10 cellular contexts compared by ENCODE assay signal in the genomic region with DNA sequence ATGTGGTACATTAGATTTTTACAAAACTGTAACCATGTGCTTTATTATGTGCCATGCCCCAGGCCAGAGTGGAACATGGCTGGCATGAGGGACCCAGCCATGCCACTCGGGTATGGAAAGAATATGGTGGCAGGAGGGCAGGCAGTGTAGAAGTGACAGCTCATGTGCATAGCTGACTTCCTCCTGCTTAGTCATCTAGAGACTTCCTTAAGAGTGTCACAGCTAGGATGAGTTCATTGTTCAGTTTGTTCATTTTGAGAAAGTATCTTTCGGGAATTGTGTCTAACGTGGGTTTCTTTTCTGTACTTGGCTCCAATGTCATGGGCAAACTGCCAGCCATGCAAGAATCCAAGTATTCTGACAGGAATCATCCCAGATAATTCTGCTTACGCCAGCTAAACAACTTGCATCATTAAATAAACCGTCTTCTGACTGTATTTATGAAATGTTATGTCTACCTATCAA.
DNase-seq lines count a peak whose midpoint lies in the region; ATAC-seq and TF ChIP-seq lines count a peak whose summit lies in the region.
"Had no signal": no experiment of that assay in that cellular context is flagged by ENCODE, and none has a peak within 500 bp of the region (broad histone marks: within the 10 kb centered on the region; RNA-seq: fewer than 3 reads in every experiment).

No MANE protein-coding gene starts in this region.

- H3K4me2 ChIP-seq in PC-3 (ENCODE audit: low read length) (peak overlapping the region; percentile 7; the same call in 1 of the 2 replicates), trophoblast cell (ENCODE audit: low read length) (no peak overlapping the region)

- no peak overlapping the region for H4K91ac ChIP-seq in trophoblast cell (ENCODE audit: low read depth, low read length)

- H4K12ac ChIP-seq in trophoblast cell (ENCODE audit: low read depth, low read length): no peak overlapping the region

- H3K9ac ChIP-seq in PC-3 (ENCODE audit: low read length): no peak overlapping the region
- H3K9ac ChIP-seq in trophoblast cell (ENCODE audit: low read length): no peak overlapping the region
- H3K9ac ChIP-seq in endodermal cell (ENCODE audit: extremely low read depth, low read length, poor library complexity, severe bottlenecking): no peak overlapping the region

- H3K9me3 ChIP-seq in PC-3 (ENCODE audit: low read length): no peaks in the 10 kb centered on the region
- no peaks in the 10 kb centered on the region for H3K9me3 ChIP-seq in trophoblast cell (ENCODE audit: insufficient read depth, low read depth, low read length)
- H3K9me3 ChIP-seq in endodermal cell (ENCODE audit: control insufficient read depth, low read length): no peaks in the 10 kb centered on the region

- no peaks in the 10 kb centered on the region for H3K27me3 Mint-ChIP-seq in activated naive CD4-positive, alpha-beta T cell treated with anti-CD3 and anti-CD28 coated beads for 36 hours (ENCODE audit: low read depth)
- no peaks in the 10 kb centered on the region for H3K27me3 Mint-ChIP-seq in endodermal cell (ENCODE audit: insufficient read depth)

- H2AFZ ChIP-seq in PC-3 (ENCODE audit: low read length) (no peak overlapping the region), trophoblast cell (ENCODE audit: insufficient read depth, low read length, poor library complexity) (no peak overlapping the region)

- peak; percentile 59 for DNase-seq in activated naive CD4-positive, alpha-beta T cell treated with anti-CD3 and anti-CD28 coated beads for 36 hours
- DNase-seq in activated naive CD4-positive, alpha-beta T cell (lab: John Stamatoyannopoulos, UW): no peak
- DNase-seq in PC-3: peak; percentile 58
- peak; percentile 79 for DNase-seq in epithelial cell of esophagus (ENCODE audit: low read depth)
- DNase-seq in trophoblast cell: peak; percentile 28 to 62
- DNase-seq in SHP77 (lab: John Stamatoyannopoulos, UW): no peak
- no peak for DNase-seq in endodermal cell
- DNase-seq in amniotic stem cell (lab: John Stamatoyannopoulos, UW): no peak
- DNase-seq: DND-41 had no signal

- H3K9me2 ChIP-seq in PC-3 (replicated peaks; ENCODE audit: low read length): no peaks in the 10 kb centered on the region

- H3K14ac ChIP-seq in trophoblast cell (ENCODE audit: low read length): no peak overlapping the region

- no peak overlapping the region for H3K18ac ChIP-seq in trophoblast cell (ENCODE audit: low read length)

- no CpG with 5 or more reads among the region's 5 CpGs for WGBS in trophoblast cell (ENCODE audit: extremely low coverage, insufficient coverage, insufficient read length)
- WGBS in endodermal cell (ENCODE audit: insufficient coverage in 1 of 2, insufficient read length in 1 of 2), 2 experiments: 93 to 96% methylated on average over 5 of the region's 5 CpGs

- peaks cover 80% of the 10 kb centered on the region for H3K4me1 Mint-ChIP-seq in activated naive CD4-positive, alpha-beta T cell treated with anti-CD3 and anti-CD28 coated beads for 36 hours (ENCODE audit: low read depth)
- H3K4me1 Mint-ChIP-seq in endodermal cell: no peaks in the 10 kb centered on the region

- no peak overlapping the region for H3K23ac ChIP-seq in trophoblast cell (ENCODE audit: low read length)

- H3K4ac ChIP-seq in trophoblast cell (ENCODE audit: low read depth, low read length): no peak overlapping the region

- H2AK5ac ChIP-seq in trophoblast cell (ENCODE audit: low read length): no peak overlapping the region

- H3K27ac Mint-ChIP-seq in activated naive CD4-positive, alpha-beta T cell treated with anti-CD3 and anti-CD28 coated beads for 36 hours: peak overlapping the region; percentile 67
- no peak overlapping the region for H3K27ac Mint-ChIP-seq in endodermal cell

- H2BK120ac ChIP-seq in trophoblast cell (ENCODE audit: insufficient read depth, low read length, poor library complexity): no peak overlapping the region

- POLR2A ChIA-PET in PC-3 (lab: Charles Lee; ENCODE audit: unreplicated experiment): no interaction called here

- H2BK5ac ChIP-seq in trophoblast cell (ENCODE audit: low read depth, low read length, poor library complexity): no peak overlapping the region

- CTCF ChIA-PET in activated naive CD4-positive, alpha-beta T cell treated with anti-CD3 and anti-CD28 coated beads for 36 hours (lab: Charles Lee): interaction anchor here (1.2 to 1.7 kb wide), 2 partner anchors 10 to 24 kb away, joined by 3 to 5 read pairs; no protein-coding TSS in a partner anchor
- CTCF ChIA-PET in PC-3 (lab: Charles Lee): no interaction called here

- H3K27me3 ChIP-seq in PC-3 (ENCODE audit: low read length): no peaks in the 10 kb centered on the region
- H3K27me3 ChIP-seq in trophoblast cell (ENCODE audit: insufficient read depth, low read length): no peaks in the 10 kb centered on the region
- H3K27me3 ChIP-seq in endodermal cell (ENCODE audit: control insufficient read depth, insufficient read depth, low read length, poor library complexity, severe bottlenecking): no peaks in the 10 kb centered on the region

- TF ChIP-seq CTCF in PC-3 (conservative IDR thresholded peaks at IDR 0.05; ENCODE audit: low read depth, low read length) (no peak), epithelial cell of esophagus (IDR thresholded peaks at IDR 0.05; ENCODE audit: insufficient read depth, low read depth, low read length, missing control alignments) (no peak), endodermal cell (conservative IDR thresholded peaks at IDR 0.05) (no peak)

- no peaks in the 10 kb centered on the region for H3F3A ChIP-seq in PC-3 (ENCODE audit: low read length, unreplicated experiment)

- intact Hi-C loops in activated naive CD4-positive, alpha-beta T cell treated with anti-CD3 and anti-CD28 coated beads for 36 hours (cut with micrococcal nuclease): loop anchor here (1.0 to 2.0 kb wide), 5 partner anchors 14 to 872 kb away; no protein-coding TSS in a partner anchor
- intact Hi-C loops in PC-3 (cut with micrococcal nuclease): no loop called here

- no peaks in the 10 kb centered on the region for H4K20me1 ChIP-seq in PC-3 (ENCODE audit: low read length)

- H3K4me3 ChIP-seq in PC-3 (ENCODE audit: low read length) (no peak overlapping the region), epithelial cell of esophagus (ENCODE audit: low read length) (no peak overlapping the region), trophoblast cell (ENCODE audit: low read depth, low read length) (no peak overlapping the region), endodermal cell (ENCODE audit: low read length) (no peak overlapping the region)

- H3K36me3 ChIP-seq in PC-3 (ENCODE audit: low read depth, low read length) (peaks cover 40% of the 10 kb centered on the region), trophoblast cell (ENCODE audit: control insufficient read depth in 1 of 2, insufficient read depth in 2 of 2, low read length in 2 of 2) (peaks cover 12 to 32% of the 10 kb centered on the region in 2 experiments), endodermal cell (ENCODE audit: control insufficient read depth, insufficient read depth, low read length) (peaks cover 61% of the 10 kb centered on the region)

- H3K36me3 Mint-ChIP-seq in activated naive CD4-positive, alpha-beta T cell treated with anti-CD3 and anti-CD28 coated beads for 36 hours (ENCODE audit: low read depth): peaks cover 36% of the 10 kb centered on the region
- peaks cover 62% of the 10 kb centered on the region for H3K36me3 Mint-ChIP-seq in endodermal cell (ENCODE audit: low read depth)

- H4K8ac ChIP-seq in trophoblast cell (ENCODE audit: low read depth, low read length): no peak overlapping the region

- H3K4me1 ChIP-seq in PC-3 (ENCODE audit: insufficient read depth, low read length) (peaks cover 24% of the 10 kb centered on the region), trophoblast cell (ENCODE audit: control insufficient read depth in 1 of 2, insufficient read depth in 2 of 2, low read length in 2 of 2) (peaks cover 9 to 20% of the 10 kb centered on the region in 2 experiments), endodermal cell (ENCODE audit: control insufficient read depth, insufficient read depth, low read length) (no peaks in the 10 kb centered on the region)

- H2BK12ac ChIP-seq in trophoblast cell (ENCODE audit: low read length): no peak overlapping the region

- H3K4me3 Mint-ChIP-seq in activated naive CD4-positive, alpha-beta T cell treated with anti-CD3 and anti-CD28 coated beads for 36 hours: no peak overlapping the region
- H3K4me3 Mint-ChIP-seq in endodermal cell: no peak overlapping the region

- H3K79me2 ChIP-seq in PC-3 (ENCODE audit: low read length) (no peaks in the 10 kb centered on the region), trophoblast cell (ENCODE audit: control insufficient read depth, insufficient read depth, low read length, poor library complexity) (no peaks in the 10 kb centered on the region)

- no peaks in the 10 kb centered on the region for H3K9me3 Mint-ChIP-seq in activated naive CD4-positive, alpha-beta T cell treated with anti-CD3 and anti-CD28 coated beads for 36 hours
- no peaks in the 10 kb centered on the region for H3K9me3 Mint-ChIP-seq in endodermal cell

- peaks cover 10% of the 10 kb centered on the region for H3K79me1 ChIP-seq in trophoblast cell (ENCODE audit: low read length)

- ATAC-seq in PC-3: peak; percentile 74

- H3K27ac ChIP-seq in PC-3 (ENCODE audit: low read length) (peak overlapping the region; percentile 21), trophoblast cell (ENCODE audit: low read depth, low read length) (peak overlapping the region; percentile 31), endodermal cell (ENCODE audit: low read depth, low read length) (no peak overlapping the region)
- H3K27ac ChIP-seq: VCaP had no signal

- no TSS peak for BruUV-seq in PC-3 (replicated peaks; lab: Mats Ljungman, UMichigan)

Comparison
In these comparisons a context has a peak if more than half of its experiments do, and no peak if none do; other contexts are left out.
1. DNase-seq: peak in activated naive CD4-positive, alpha-beta T cell treated with anti-CD3 and anti-CD28 coated beads for 36 hours (single experiment), PC-3 (single experiment), epithelial cell of esophagus (single experiment) and trophoblast cell (2 of 2); none in activated naive CD4-positive, alpha-beta T cell (0 of 4), SHP77 (0 of 2), endodermal cell (single experiment) and amniotic stem cell (single experiment).